ENCODE assay signal across 23 cellular contexts in genomic region chr2:234592541-234592940, GRCh38.
"Had no signal": no experiment of that assay in that cellular context is flagged by ENCODE, and none has a peak within 500 bp of the region (broad histone marks: within the 10 kb centered on the region; RNA-seq: fewer than 3 reads in every experiment).

No MANE protein-coding gene starts in this region.

- H3K4me2 ChIP-seq: KMS-11 had no signal

- FAIRE-seq: HepG2, K562, RCC 7860 had no signal

- H3K9me3 ChIP-seq: SJSA1 had no signal

- DNase-seq: Kasumi-1, MV-4-11, NCI-H1048, NCI-H1105, NCI-H1417, NCI-H1436 treated with DMSO at 0.1 percent for 48 hours, NCI-H1694, NCI-H187 treated with DMSO at 0.1 percent for 48 hours, NCI-H2081, NCI-H2107, NCI-H2227 treated with DMSO at 0.1 percent for 48 hours, NCI-H524, NCI-H69, NCI-H774, Right ventricle myocardium superior, RPMI8226, SIG-M5 had no signal

- H3K9ac ChIP-seq: KMS-11 had no signal

- ATAC-seq: HepG2, K562 had no signal

- H3K27me3 ChIP-seq: SJSA1 had no signal

- H3K4me3 ChIP-seq: K562, SJSA1, SK-N-MC had no signal

- H3K27ac ChIP-seq: KMS-11, SJSA1, SK-N-MC had no signal

- H3K36me3 ChIP-seq: SJSA1 had no signal
